In genomic region chr5:135437796-135438560, GRCh38 we compare ENCODE assay signal across 1 cellular context.
TF ChIP-seq lines count a peak whose summit lies in the region.

No MANE protein-coding gene starts in this region.

TF ChIP-seq in GM12878, 131 proteins besides CTCF, POLR2A, EP300 and RAD21:
- TF ChIP-seq SKIL (IDR thresholded peaks at IDR 0.05; ENCODE audit: low read depth, poor library complexity, severe bottlenecking) (no peak), ZZZ3 (IDR thresholded peaks at IDR 0.05; ENCODE audit: control insufficient read depth, insufficient read length, low read depth) (no peak), POLR2AphosphoS5 (IDR thresholded peaks at IDR 0.05; ENCODE audit: low read length) (no peak), BRCA1 (IDR thresholded peaks at IDR 0.05; ENCODE audit: low read depth, low read length) (no peak)
TF ChIP-seq in GM12878: peak in this region for 0.
